12 cellular contexts compared by ENCODE assay signal in genomic region chr3:47022540-47023161, GRCh38. TPM values are rescaled to one million over a fixed set of nuclear protein-coding genes. Genes with fewer than 3 reads are reported as not detected.
DNase-seq lines count a peak whose midpoint lies in the region; ATAC-seq and TF ChIP-seq lines count a peak whose summit lies in the region.
"Had no signal": no experiment of that assay in that cellular context is flagged by ENCODE, and none has a peak within 500 bp of the region (broad histone marks: within the 10 kb centered on the region; RNA-seq: fewer than 3 reads in every experiment).

No MANE protein-coding gene starts in this region.

- H3K27me3 ChIP-seq in adipocyte (replicated peaks; ENCODE audit: control insufficient read depth, insufficient read depth, low read length): no peaks in the 10 kb centered on the region
- no peaks in the 10 kb centered on the region for H3K27me3 ChIP-seq in SJCRH30

- no peak for TF ChIP-seq CTCF in AG09319 (IDR thresholded peaks at IDR 0.05; ENCODE audit: low read depth, low read length)
- no peak for TF ChIP-seq CTCF in HEK293 (tag by site-specific recombination; IDR thresholded peaks at IDR 0.05)

- no peak overlapping the region for H3K27ac ChIP-seq in HEK293 (ENCODE audit: extremely low read depth, low read depth, low read length)
- no peak overlapping the region for H3K27ac ChIP-seq in SJCRH30

- POLR2A ChIA-PET in HEK293 (lab: Yijun Ruan, JAX): no interaction called here

- H3K4me1 ChIP-seq in HEK293 (ENCODE audit: control insufficient read depth, insufficient read depth, low read length): no peaks in the 10 kb centered on the region
- H3K4me1 ChIP-seq in adipocyte (ENCODE audit: control insufficient read depth, insufficient read depth, low read length): peaks cover 18% of the 10 kb centered on the region
- peaks cover 17% of the 10 kb centered on the region for H3K4me1 ChIP-seq in SJCRH30

- H3K36me3 ChIP-seq in HEK293 (ENCODE audit: control insufficient read depth in 2 of 2, insufficient read depth in 1 of 2, low read length in 2 of 2) (peaks cover 0 to 35% of the 10 kb centered on the region in 2 experiments; a peak in 1 of 3 replicates), adipocyte (ENCODE audit: control insufficient read depth, insufficient read depth, low read length, severe bottlenecking) (peaks cover 21% of the 10 kb centered on the region), SJCRH30 (peaks cover 10% of the 10 kb centered on the region; the same call in 1 of the 2 replicates)

- CTCF ChIA-PET in HEK293 (lab: Yijun Ruan, JAX): no interaction called here

- intact Hi-C loops in left colon (cut with DNase I, micrococcal nuclease): no loop called here

- H3K4me3 ChIP-seq in HEK293 (ENCODE audit: low read depth, low read length) (no peak overlapping the region), adipocyte (ENCODE audit: low read length) (no peak overlapping the region), SJCRH30 (no peak overlapping the region)

- ATAC-seq in left colon (peak; percentile 81), GM18909 (IDR thresholded peaks at IDR 0.05; ENCODE audit: poor library complexity, unreplicated experiment) (no peak)
- ATAC-seq: activated CD4-positive, alpha-beta T cell treated with anti-CD3 and anti-CD28 coated beads for 36 hours had no signal

- peak; percentile 25 for DNase-seq in AG09319 (ENCODE audit: extremely low read depth, low read depth)
- peak; percentile 24 for DNase-seq in adipocyte (ENCODE audit: low read depth)
- DNase-seq in left colon: peak in 1 of 2 donors; percentile 67
- no peak for DNase-seq in activated CD4-positive, CD25-positive, alpha-beta regulatory T cell (lab: John Stamatoyannopoulos, UW)
- no peak for DNase-seq in SJCRH30
- DNase-seq in Ammon's horn (ENCODE audit: low spot score): no peak
- DNase-seq: activated CD4-positive, alpha-beta T cell treated with anti-CD3 and anti-CD28 coated beads for 36 hours; effector CD4-positive, alpha-beta T cell; NCI-H1694; stimulated activated naive CD4-positive, alpha-beta T cell treated with Interleukin-2 at 50 U/mL for 16 hours had no signal

- H3K9me3 ChIP-seq in HEK293 (ENCODE audit: control insufficient read depth, insufficient read depth, low read depth, low read length): no peaks in the 10 kb centered on the region
- no peaks in the 10 kb centered on the region for H3K9me3 ChIP-seq in adipocyte (ENCODE audit: control insufficient read depth, low read length)
- H3K9me3 ChIP-seq in SJCRH30 (replicated peaks): no peaks in the 10 kb centered on the region

- H3K9ac ChIP-seq in adipocyte (ENCODE audit: low read length): peak overlapping the region; percentile 21

TF ChIP-seq in HEK293, 187 proteins besides CTCF, POLR2A, EP300 and RAD21:
- TF ChIP-seq SCRT2 (tag by site-specific recombination; IDR thresholded peaks at IDR 0.05) (0 out of 2 replicates have a peak, but pooled peaks have one; percentile 26), SCRT1 (tag by site-specific recombination; IDR thresholded peaks at IDR 0.05; ENCODE audit: borderline replicate concordance) (peak; percentile 18; the same call in 1 of the 2 replicates), EGR2 (tag by site-specific recombination; IDR thresholded peaks at IDR 0.05; ENCODE audit: low read depth) (no peak)

RNA-seq across cellular contexts. Expression of gene NBEAL2, which starts 43.2 kb away (rescaled TPM):
- total RNA-seq in left colon: 10 to 100 TPM; 51.4 to 98.1 TPM
- 0.28 and 0.95 TPM in 2 replicates for total RNA-seq in SJCRH30 (2014; rRNA removed; shearing (Covaris generic))

RNA-seq across cellular contexts. Expression of gene CCDC12, which starts 46.1 kb away (rescaled TPM):
- 10 to 100 TPM; 40.0 to 54.4 TPM for total RNA-seq in left colon
- total RNA-seq in SJCRH30 (2014; rRNA removed; shearing (Covaris generic)): 30.1 and 37.8 TPM in 2 replicates

Comparison
In these comparisons a context has a peak if more than half of its experiments do, and no peak if none do; other contexts are left out.
1. DNase-seq: peak in AG09319 (single experiment) and adipocyte (single experiment); none in activated CD4-positive, CD25-positive, alpha-beta regulatory T cell (0 of 4), SJCRH30 (0 of 2) and Ammon's horn (single experiment).
2. RNA of gene NBEAL2, which starts 43.2 kb away (total RNA-seq): 51.4 to 98.1 TPM in left colon; 0.28 to 0.95 TPM in SJCRH30; every median in the first group is over 10 times any median in the second.